8 cellular contexts compared by ENCODE assay signal in genomic region chr13:25249001-25249543, GRCh38. TPM values are rescaled to one million over a fixed set of nuclear protein-coding genes. Genes with fewer than 3 reads are reported as not detected.
DNase-seq lines count a peak whose midpoint lies in the region; ATAC-seq, FAIRE-seq and TF ChIP-seq lines count a peak whose summit lies in the region.

No MANE protein-coding gene starts in this region.

- no peak for FAIRE-seq in bronchial epithelial cell (lab: Jason Lieb, UNC)

- no peaks in the 10 kb centered on the region for H3K9me3 Mint-ChIP-seq in neural crest cell

- no peaks in the 10 kb centered on the region for H3K27me3 Mint-ChIP-seq in neural crest cell (ENCODE audit: low read depth)

- H3K27me3 ChIP-seq in bronchial epithelial cell (ENCODE audit: control insufficient read depth, insufficient read depth, low read length) = no peaks in the 10 kb centered on the region

- DNase-seq in AML-193 (lab: John Stamatoyannopoulos, UW) = peak; percentile 39 to 45
- peak; percentile 83 for DNase-seq in MV-4-11 (lab: John Stamatoyannopoulos, UW)
- peak; percentile 26 for DNase-seq in bronchial epithelial cell (ENCODE audit: low read depth)
- no peak for DNase-seq in neural crest cell (ENCODE audit: low read depth, low spot score)
- no peak for DNase-seq in activated T-cell treated with anti-CD3 and anti-CD28 coated beads, Interleukin-2, amount 50 U/mL, for 1 hour
- no peak for DNase-seq in stimulated activated naive CD4-positive, alpha-beta T cell (lab: John Stamatoyannopoulos, UW)

- TF ChIP-seq POLR2A in GM18505 (IDR thresholded peaks at IDR 0.05; ENCODE audit: borderline replicate concordance, extremely low read depth, insufficient read depth, insufficient read length) = no peak

- H3K27ac Mint-ChIP-seq in neural crest cell (ENCODE audit: unreplicated experiment) = no peak overlapping the region

- H3K36me3 Mint-ChIP-seq in neural crest cell (ENCODE audit: low read depth) = peaks cover 7% of the 10 kb centered on the region

- no peak overlapping the region for H3K4me3 ChIP-seq in bronchial epithelial cell (ENCODE audit: low read depth, low read length)

- TF ChIP-seq CTCF in bronchial epithelial cell (IDR thresholded peaks at IDR 0.05; ENCODE audit: insufficient read depth, low read length, severe bottlenecking) (peak; percentile 20), neural crest cell (conservative IDR thresholded peaks at IDR 0.05) (peak; percentile 63)

- H3K4me1 Mint-ChIP-seq in neural crest cell = peaks cover 6% of the 10 kb centered on the region

- no peaks in the 10 kb centered on the region for H3K36me3 ChIP-seq in bronchial epithelial cell (ENCODE audit: control insufficient read depth, insufficient read depth, low read length)

- H3K4me3 Mint-ChIP-seq in neural crest cell = no peak overlapping the region

- peak; percentile 63 for ATAC-seq in GM19043 (IDR thresholded peaks at IDR 0.05; ENCODE audit: low read depth, unreplicated experiment)
- no peak for ATAC-seq in GM18505 (IDR thresholded peaks at IDR 0.05; ENCODE audit: unreplicated experiment)

RNA-seq across cellular contexts. Expression of gene MTMR6, which starts 38.2 kb away (rescaled TPM):
- total RNA-seq in bronchial epithelial cell (22.0 and 22.1 TPM in 2 replicates), neural crest cell (14.5 and 14.8 TPM in 2 replicates)

RNA-seq across cellular contexts. Expression of gene NUP58, which starts 52.4 kb away (rescaled TPM):
- total RNA-seq in bronchial epithelial cell = 105 and 133 TPM in 2 replicates
- total RNA-seq in neural crest cell = 81.7 and 81.9 TPM in 2 replicates

Comparison
In these comparisons a context has a peak if more than half of its experiments do, and no peak if none do; other contexts are left out.
1. DNase-seq: peak in AML-193 (2 of 2), MV-4-11 (single experiment) and bronchial epithelial cell (single experiment); none in neural crest cell (single experiment), activated T-cell treated with anti-CD3 and anti-CD28 coated beads, Interleukin-2, amount 50 U/mL, for 1 hour (single experiment) and stimulated activated naive CD4-positive, alpha-beta T cell (0 of 6).